In the genomic region with DNA sequence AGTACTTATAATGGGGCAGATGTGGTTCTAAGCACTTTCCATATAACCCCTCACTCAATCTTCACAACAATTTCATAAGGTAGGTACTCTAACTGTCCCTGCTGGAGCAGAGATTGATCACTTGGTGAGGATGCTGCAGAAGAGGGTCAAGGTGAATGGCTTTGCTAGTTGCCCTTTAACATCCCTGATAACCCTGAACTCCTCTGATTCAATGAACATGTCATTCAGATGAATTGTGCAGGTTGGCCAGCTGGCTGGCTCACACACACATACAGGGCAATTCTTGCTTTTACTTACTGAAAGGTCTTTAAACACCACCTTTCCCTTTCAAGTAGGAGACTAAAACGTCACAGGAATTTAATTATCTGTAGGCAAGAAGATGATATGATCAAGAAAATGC, we compare ENCODE assay signal across 21 cellular contexts.
"Had no signal": no experiment of that assay in that cellular context is flagged by ENCODE, and none has a peak within 500 bp of the region (broad histone marks: within the 10 kb centered on the region; RNA-seq: fewer than 3 reads in every experiment).

No MANE protein-coding gene starts in this region.

- H3K9me3 ChIP-seq: left ventricle myocardium inferior, ovary, right atrium auricular region, right lobe of liver, tibial nerve, uterus had no signal

- H3K36me3 Mint-ChIP-seq: mesothelial cell of epicardium; naive B cell; natural killer cell treated with Interleukin-12 subunit alpha and Interleukin-12 subunit beta and Interleukin-15 and Interleukin-18, amount 100 ng/mL, for 72 hours; stimulated activated memory B cell treated with anti-CD40 and anti-IgM and Interleukin-4, amounts not matched to agents 10 μg/mL and 1 μg/mL and 100 μg/mL, for 72 hours; type B pancreatic cell had no signal

- H3K9me3 Mint-ChIP-seq: naive B cell; natural killer cell treated with Interleukin-12 subunit alpha and Interleukin-12 subunit beta and Interleukin-15 and Interleukin-18, amount 100 ng/mL, for 72 hours; stimulated activated memory B cell treated with anti-CD40 and anti-IgM and Interleukin-4, amounts not matched to agents 10 μg/mL and 1 μg/mL and 100 μg/mL, for 72 hours had no signal

- H3K27ac ChIP-seq: left ventricle myocardium inferior, ovary, right atrium auricular region, right lobe of liver, tibial nerve, uterus had no signal

- H3K4me3 Mint-ChIP-seq: mesothelial cell of epicardium; naive B cell; natural killer cell treated with Interleukin-12 subunit alpha and Interleukin-12 subunit beta and Interleukin-15 and Interleukin-18, amount 100 ng/mL, for 72 hours; stimulated activated memory B cell treated with anti-CD40 and anti-IgM and Interleukin-4, amounts not matched to agents 10 μg/mL and 1 μg/mL and 100 μg/mL, for 72 hours; stimulated activated naive CD8-positive, alpha-beta T cell treated with anti-CD3 and anti-CD28 coated beads, Interleukin-15, amount 100 ng/mL, for 72 hours; type B pancreatic cell had no signal

- H3K4me1 Mint-ChIP-seq: mesothelial cell of epicardium; naive B cell; stimulated activated memory B cell treated with anti-CD40 and anti-IgM and Interleukin-4, amounts not matched to agents 10 μg/mL and 1 μg/mL and 100 μg/mL, for 72 hours had no signal

- H3K36me3 ChIP-seq: left ventricle myocardium inferior, ovary, right atrium auricular region, right lobe of liver, tibial nerve, uterus had no signal

- H3K27ac Mint-ChIP-seq: mesothelial cell of epicardium; naive B cell; natural killer cell treated with Interleukin-12 subunit alpha and Interleukin-12 subunit beta and Interleukin-15 and Interleukin-18, amount 100 ng/mL, for 72 hours; progenitor cell of endocrine pancreas; stimulated activated memory B cell treated with anti-CD40 and anti-IgM and Interleukin-4, amounts not matched to agents 10 μg/mL and 1 μg/mL and 100 μg/mL, for 72 hours; stimulated activated naive CD8-positive, alpha-beta T cell treated with anti-CD3 and anti-CD28 coated beads, Interleukin-15, amount 100 ng/mL, for 72 hours; type B pancreatic cell had no signal

- H3K27me3 Mint-ChIP-seq: naive B cell; natural killer cell treated with Interleukin-12 subunit alpha and Interleukin-12 subunit beta and Interleukin-15 and Interleukin-18, amount 100 ng/mL, for 72 hours; progenitor cell of endocrine pancreas; stimulated activated memory B cell treated with anti-CD40 and anti-IgM and Interleukin-4, amounts not matched to agents 10 μg/mL and 1 μg/mL and 100 μg/mL, for 72 hours; stimulated activated naive CD8-positive, alpha-beta T cell treated with anti-CD3 and anti-CD28 coated beads, Interleukin-15, amount 100 ng/mL, for 72 hours; type B pancreatic cell had no signal

- DNase-seq: islet precursor cell; left ventricle myocardium inferior; mesendoderm; naive B cell; ovary; right lobe of liver; stimulated activated CD4-positive, alpha-beta T cell treated with anti-CD3 and anti-CD28 coated beads, Interleukin-1b, Interleukin-23, amount 100 ng/mL, for 48 hours; stimulated activated CD4-positive, alpha-beta T cell treated with anti-CD3 and anti-CD28 coated beads, Interleukin-2, amount 100 ng/mL, for 48 hours; stimulated activated CD4-positive, alpha-beta T cell treated with anti-CD3 and anti-CD28 coated beads, Interleukin-4, amount 100 ng/mL, for 4 hours; stimulated activated CD8-positive, alpha-beta memory T cell treated with anti-CD3 and anti-CD28 coated beads, Interleukin-4, amount 100 ng/mL, for 48 hours; stimulated activated naive CD4-positive, alpha-beta T cell treated with Interleukin-2 at 50 U/mL for 16 hours; stimulated activated naive CD8-positive, alpha-beta T cell treated with anti-CD3 and anti-CD28 coated beads, Interleukin-15, amount 100 ng/mL, for 72 hours; substantia nigra; uterus had no signal
